ENCODE assay signal across 22 cellular contexts in genomic region chr20:32577657-32578056, GRCh38. TPM values are rescaled to one million over a fixed set of nuclear protein-coding genes. Genes with fewer than 3 reads are reported as not detected.
DNase-seq lines count a peak whose midpoint lies in the region; ATAC-seq, FAIRE-seq and TF ChIP-seq lines count a peak whose summit lies in the region.
"Had no signal": no experiment of that assay in that cellular context is flagged by ENCODE, and none has a peak within 500 bp of the region (broad histone marks: within the 10 kb centered on the region; RNA-seq: fewer than 3 reads in every experiment).

No MANE protein-coding gene starts in this region.

- TF ChIP-seq POLR2A in K562 (conservative IDR thresholded peaks at IDR 0.05) (no peak), spleen (IDR thresholded peaks at IDR 0.05) (no peak)

- no peak overlapping the region; a peak in 1 of 4 replicates for H3K9ac ChIP-seq in K562 (ENCODE audit: insufficient read depth in 1 of 2, low read depth in 2 of 2, low read length in 2 of 2)

- TF ChIP-seq CTCF in K562 (IDR thresholded peaks at IDR 0.05 in 2 of 3, conservative IDR thresholded peaks at IDR 0.05 in 1 of 3; ENCODE audit: insufficient read depth in 2 of 3, low read depth in 1 of 3, low read length in 3 of 3) (no peak), MCF 10A (IDR thresholded peaks at IDR 0.05; ENCODE audit: unreplicated experiment) (no peak), spleen (IDR thresholded peaks at IDR 0.05 in 8 of 11, conservative IDR thresholded peaks at IDR 0.05 in 3 of 11) (no peak)

- TF ChIP-seq RAD21 in K562 (CRISPR knock-in tag; conservative IDR thresholded peaks at IDR 0.05 in 1 of 2, IDR thresholded peaks at IDR 0.05 in 1 of 2): no peak

- H3K79me2 ChIP-seq in K562 (ENCODE audit: control insufficient read depth, insufficient read depth, low read length): peaks cover 98% of the 10 kb centered on the region

- H3K27ac Mint-ChIP-seq in memory B cell: peak overlapping the region; percentile 8
- no peak overlapping the region for H3K27ac Mint-ChIP-seq in MCF 10A (ENCODE audit: low read depth, unreplicated experiment)
- H3K27ac Mint-ChIP-seq: GM23338 had no signal

- H3K36me3 ChIP-seq in K562 (ENCODE audit: control insufficient read depth, insufficient read depth, low read length) (peaks cover 22% of the 10 kb centered on the region), spleen (no peaks in the 10 kb centered on the region)
- H3K36me3 ChIP-seq: BE2C, tibial nerve had no signal

- no peaks in the 10 kb centered on the region for H3K36me3 Mint-ChIP-seq in memory B cell
- H3K36me3 Mint-ChIP-seq in MCF 10A (ENCODE audit: insufficient read depth, unreplicated experiment): no peaks in the 10 kb centered on the region
- H3K36me3 Mint-ChIP-seq: naive B cell had no signal

- peak; percentile 52 for DNase-seq in NCI-H2171 treated with DMSO at 0.1 percent for 48 hours (lab: John Stamatoyannopoulos, UW)
- no peak for DNase-seq in NCI-H2171 (lab: John Stamatoyannopoulos, UW)
- DNase-seq in ELR (ENCODE audit: low read depth): peak; percentile 37
- no peak for DNase-seq in K562 (ENCODE audit: extremely low read depth in 1 of 4, low spot score in 3 of 4)
- no peak for DNase-seq in memory B cell (ENCODE audit: low spot score in 2 of 2)
- no peak for DNase-seq in KBM-7
- DNase-seq in MCF 10A (ENCODE audit: unreplicated experiment): no peak
- no peak for DNase-seq in spleen
- DNase-seq: BE2C; DMS153; hippocampal formation; naive B cell; NCI-H1417 treated with DMSO at 0.1 percent for 48 hours; NCI-H748 treated with DMSO at 0.1 percent for 48 hours; psoas muscle; stimulated activated CD4-positive, alpha-beta T cell treated with anti-CD3 and anti-CD28 coated beads, Interleukin-12 subunit alpha, Interleukin-12 subunit beta, amount 100 ng/mL, for 4 hours; T1000 had no signal

- H2AFZ ChIP-seq in K562 (ENCODE audit: low read depth, low read length): no peak overlapping the region
- H2AFZ ChIP-seq: GM23338 had no signal

- in situ Hi-C loops in K562 (cut with MboI): no loop called here
- in situ Hi-C loops in KBM-7 (cut with MboI; ENCODE audit: low pct_unique_long_range_greater_than_20kb, low sequenced_read_pairs): no loop called here

- H3K4me3 ChIP-seq in K562: no peak overlapping the region
- no peak overlapping the region for H3K4me3 ChIP-seq in spleen
- H3K4me3 ChIP-seq: GM23338, psoas muscle, tibial nerve had no signal

- no peak overlapping the region for H3K4me2 ChIP-seq in K562 (ENCODE audit: insufficient read depth, low read length)
- H3K4me2 ChIP-seq: GM23338 had no signal

- H3K9me3 ChIP-seq in K562 (replicated peaks; ENCODE audit: control insufficient read depth, insufficient read depth, low read depth, low read length) (no peaks in the 10 kb centered on the region), spleen (no peaks in the 10 kb centered on the region)
- H3K9me3 ChIP-seq: BE2C, psoas muscle, tibial nerve had no signal

- no peaks in the 10 kb centered on the region for H3K9me1 ChIP-seq in K562 (ENCODE audit: control insufficient read depth, insufficient read depth, low read length)

- POLR2A ChIA-PET in K562 (lab: Yijun Ruan, JAX): interaction anchor here (1.2 to 1.4 kb wide), 2 partner anchors 8 to 11 kb away, joined by 4 to 5 read pairs; no protein-coding TSS in a partner anchor
- POLR2A ChIA-PET in MCF 10A (lab: Yijun Ruan, JAX): interaction anchor here (0.5 kb wide), 1 partner anchor 1235 kb away, joined by 3 read pairs; no protein-coding TSS in a partner anchor

- no peaks in the 10 kb centered on the region for H3K27me3 Mint-ChIP-seq in memory B cell
- H3K27me3 Mint-ChIP-seq in MCF 10A (ENCODE audit: insufficient read depth, unreplicated experiment): no peaks in the 10 kb centered on the region

- H3K4me1 ChIP-seq in K562 (replicated peaks in 1 of 2; ENCODE audit: control insufficient read depth in 2 of 2, insufficient read depth in 2 of 2, low read length in 2 of 2) (peaks cover 72 to 83% of the 10 kb centered on the region in 2 experiments), spleen (peaks cover 24 to 96% (median 61%) of the 10 kb centered on the region in 6 donors)
- H3K4me1 ChIP-seq: psoas muscle had no signal

- H3K27me3 ChIP-seq in K562 (ENCODE audit: control insufficient read depth in 2 of 2, insufficient read depth in 2 of 2, low read length in 2 of 2) (no peaks in the 10 kb centered on the region), spleen (replicated peaks in 1 of 7) (peaks cover 0 to 9% (median 0%) of the 10 kb centered on the region in 7 donors)
- H3K27me3 ChIP-seq: BE2C had no signal

- BruUV-seq in K562 (replicated peaks; lab: Mats Ljungman, UMichigan) (no TSS peak), MCF 10A (replicated peaks; lab: Mats Ljungman, UMichigan) (no TSS peak)

- FAIRE-seq in K562 (lab: Jason Lieb, UNC): no peak
- FAIRE-seq: HTR-8/SVneo, kidney had no signal

- H3K4me1 Mint-ChIP-seq in memory B cell (peaks cover 18% of the 10 kb centered on the region), MCF 10A (ENCODE audit: insufficient read depth, unreplicated experiment) (no peaks in the 10 kb centered on the region)

- intact Hi-C loops in K562 (cut with micrococcal nuclease): no loop called here
- intact Hi-C loops in MCF 10A (cut with micrococcal nuclease): no loop called here
- intact Hi-C loops in spleen (cut with DNase I; ENCODE audit: low total_unique reads): no loop called here

- ATAC-seq in K562: no peak
- ATAC-seq in memory B cell (ENCODE audit: low read depth): no peak
- ATAC-seq: GM23338, psoas muscle had no signal

- H3K27ac ChIP-seq in K562 (ENCODE audit: extremely low read depth, low read depth, low read length) (no peak overlapping the region), spleen (no peak overlapping the region)
- H3K27ac ChIP-seq: 22Rv1, psoas muscle, tibial nerve had no signal

- H3K4me3 Mint-ChIP-seq in memory B cell (no peak overlapping the region), MCF 10A (ENCODE audit: unreplicated experiment) (no peak overlapping the region)
- H3K4me3 Mint-ChIP-seq: GM23338, naive B cell had no signal

- TF ChIP-seq EP300 in K562 (IDR thresholded peaks at IDR 0.05; ENCODE audit: low read length): no peak

- H3K9me3 Mint-ChIP-seq in memory B cell (no peaks in the 10 kb centered on the region), MCF 10A (ENCODE audit: unreplicated experiment) (no peaks in the 10 kb centered on the region)
- H3K9me3 Mint-ChIP-seq: GM23338, naive B cell had no signal

- H4K20me1 ChIP-seq in K562 (replicated peaks; ENCODE audit: control insufficient read depth, insufficient read depth, low read length): no peaks in the 10 kb centered on the region; the same call in 1 of the 2 replicates

- 78% methylated on average over 4 of the region's 4 CpGs for WGBS in K562 (ENCODE audit: insufficient coverage, low coverage, missing lambda C conversion rate)
- 81 to 90% (median 83%) methylated on average over 4 of the region's 4 CpGs for WGBS in spleen, 5 donors

- CTCF ChIA-PET in K562 (lab: Yijun Ruan, JAX; ENCODE audit: low intra/inter-chr PET ratio): no interaction called here
- CTCF ChIA-PET in MCF 10A (lab: Yijun Ruan, JAX): interaction anchor here (0.7 kb wide), 2 partner anchors 20 to 45 kb away, joined by 3 to 4 read pairs; no protein-coding TSS in a partner anchor

TF ChIP-seq in K562, 482 proteins besides CTCF, POLR2A, EP300 and RAD21 (continues in another document):
- no peak for TF ChIP-seq ETS2 (tag; IDR thresholded peaks at IDR 0.05; ENCODE audit: borderline replicate concordance, poor library complexity, severe bottlenecking)
- TF ChIP-seq KDM1A (IDR thresholded peaks at IDR 0.05): peak; percentile 58 to 81; a peak in 3 of 4 replicates
- no peak for TF ChIP-seq NELFE (IDR thresholded peaks at IDR 0.05; ENCODE audit: insufficient read depth, insufficient read length)
- 0 out of 2 replicates have a peak, but pooled peaks have one; percentile 14 for TF ChIP-seq NFIC (IDR thresholded peaks at IDR 0.05)
- TF ChIP-seq CBX3 (IDR thresholded peaks at IDR 0.05; ENCODE audit: borderline replicate concordance in 1 of 2, low read length in 2 of 2): no peak
- TF ChIP-seq ZNF146 (CRISPR knock-in tag; IDR thresholded peaks at IDR 0.05; ENCODE audit: unreplicated experiment): no peak
- TF ChIP-seq RCOR1 (IDR thresholded peaks at IDR 0.05; ENCODE audit: borderline replicate concordance in 1 of 2, low read depth in 2 of 2, low read length in 2 of 2): peak in 1 of 2 experiments; percentile 52; a peak in 2 of 4 replicates
- 0 out of 2 replicates have a peak, but pooled peaks have one; percentile 30 for TF ChIP-seq HDAC2 (IDR thresholded peaks at IDR 0.05)
- no peak for TF ChIP-seq VEZF1 (CRISPR knock-in tag; IDR thresholded peaks at IDR 0.05)

RNA-seq across cellular contexts. Expression of gene NOL4L, which starts 7.5 kb away (rescaled TPM):
- total RNA-seq in K562 (2011; cell fraction: chromatin; rRNA removed; ENCODE audit: low replicate concordance): 83.7 and 101 TPM in 2 replicates
- 37.2 and 38.4 TPM in 2 replicates for total RNA-seq in K562 (2011; cell fraction: nucleolus; rRNA removed)
- 54.0 and 63.1 TPM in 2 replicates for total RNA-seq in K562 (2011; cell fraction: nucleoplasm; rRNA removed)
- total RNA-seq in K562 (2014; rRNA removed) (14.8 and 17.9 TPM in 2 replicates), K562 (2014; rRNA removed; fragmentation: Illumina TruSeq; extraction: Trizol) (9.7 and 10.6 TPM in 2 replicates), K562 (2015; rRNA removed; fragmentation: Illumina TruSeq; extraction: Trizol) (13.8 and 14.1 TPM in 2 replicates), K562 (2021) (33.2 and 36.2 TPM in 2 replicates), MCF 10A (2022) (3.3 and 4.6 TPM in 2 replicates), spleen (10 to 100 TPM; 25.3 to 45.4 (median 34.9) TPM)
- polyA plus RNA-seq in K562 (2011; rRNA removed) (11.6 and 15.4 TPM in 2 replicates), K562 (2014; fragmentation: Illumina TruSeq; extraction: Trizol) (14.8 and 16.0 TPM in 2 replicates), K562 (2014; fragmentation: Nextera tagmentation; extraction: Ambion mirVana) (1 to 10 TPM; 5.1 to 6.6 TPM), K562 (2014; rRNA removed) (13.6 and 15.9 TPM in 2 replicates), spleen (1 to 10 TPM; 3.4 to 8.4 (median 4.2) TPM)
- polyA plus RNA-seq in K562 (2011; cell fraction: cytosol; rRNA removed): 9.9 and 14.8 TPM in 2 replicates
- 42.8 and 74.6 TPM in 2 replicates for polyA plus RNA-seq in K562 (2011; cell fraction: nucleus; rRNA removed)
- 15.9 and 17.9 TPM in 2 replicates for polyA plus RNA-seq in K562 (2012)
- 10.1 and 11.5 TPM in 2 replicates for polyA minus RNA-seq in K562 (2011; rRNA and poly(A)+ RNA removed)
- 15.5 and 25.2 TPM in 2 replicates for polyA minus RNA-seq in K562 (2011; cell fraction: cytosol; rRNA and poly(A)+ RNA removed)
- polyA minus RNA-seq in K562 (2011; cell fraction: nucleus; rRNA and poly(A)+ RNA removed): 17.2 and 19.1 TPM in 2 replicates

Comparison
In these comparisons a context has a peak if more than half of its experiments do, and no peak if none do; other contexts are left out.
1. DNase-seq: peak in NCI-H2171 treated with DMSO at 0.1 percent for 48 hours (single experiment) and ELR (single experiment); none in NCI-H2171 (single experiment), K562 (0 of 4), memory B cell (0 of 2), KBM-7 (single experiment), MCF 10A (single experiment) and spleen (single experiment).